ENCODE assay signal across 31 cellular contexts in the genomic region with DNA sequence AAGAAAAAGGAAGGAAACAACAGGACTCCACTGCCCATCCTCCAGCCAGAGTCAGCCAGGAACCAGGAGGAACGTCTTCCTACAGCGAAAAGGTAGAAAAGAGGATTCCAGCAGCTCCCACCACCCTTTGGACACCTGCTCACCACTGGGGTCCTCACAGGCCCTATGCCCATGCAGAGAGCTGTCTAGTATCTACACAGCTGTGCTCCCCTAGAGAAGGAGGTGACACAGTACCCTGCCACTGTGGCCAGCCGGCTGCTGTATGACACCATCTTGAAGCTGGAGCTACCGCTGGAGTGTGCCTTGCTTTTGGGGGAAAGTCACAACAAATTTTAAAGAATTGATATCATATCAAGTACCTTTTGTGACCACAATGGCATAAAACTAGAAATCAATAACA.
"Had no signal": no experiment of that assay in that cellular context is flagged by ENCODE, and none has a peak within 500 bp of the region (broad histone marks: within the 10 kb centered on the region; RNA-seq: fewer than 3 reads in every experiment).

No MANE protein-coding gene starts in this region.

- FAIRE-seq: endometrium, islet of Langerhans had no signal

- ATAC-seq: heart right ventricle; left cardiac atrium; lower lobe of right lung; right lobe of liver; stimulated activated naive CD8-positive, alpha-beta T cell treated with anti-CD3 and anti-CD28 coated beads, Interleukin-15, amount 100 ng/mL, for 72 hours had no signal

- DNase-seq: dermis blood vessel endothelial cell; effector memory CD4-positive, alpha-beta T cell; erythroblast; esophagus squamous epithelium; foreskin melanocyte; glutamatergic neuron; heart right ventricle; hippocampal formation; left cardiac atrium; left ventricle myocardium inferior; lower lobe of right lung; naive B cell; nucleus accumbens; ovary; right lobe of liver; stimulated activated CD4-positive, alpha-beta T cell treated with anti-CD3 and anti-CD28 coated beads, Interleukin-12 subunit alpha, Interleukin-12 subunit beta, amount 100 ng/mL, for 4 hours; stimulated activated CD4-positive, alpha-beta T cell treated with anti-CD3 and anti-CD28 coated beads, Interleukin-1b, Interleukin-23, amount 100 ng/mL, for 48 hours; stimulated activated CD4-positive, alpha-beta T cell treated with anti-CD3 and anti-CD28 coated beads, Interleukin-4, amount 100 ng/mL, for 1 hour; stimulated activated CD8-positive, alpha-beta memory T cell treated with anti-CD3 and anti-CD28 coated beads, Interleukin-4, amount 100 ng/mL, for 48 hours; stimulated activated naive CD4-positive, alpha-beta T cell; stimulated activated naive CD8-positive, alpha-beta T cell treated with anti-CD3 and anti-CD28 coated beads, Interleukin-15, amount 100 ng/mL, for 72 hours; transverse colon had no signal

- H3K36me3 ChIP-seq: esophagus squamous epithelium, heart right ventricle, left ventricle myocardium inferior, lower lobe of right lung, neural progenitor cell, ovary, right lobe of liver, suprapubic skin, transverse colon, vagina had no signal

- H3K27ac Mint-ChIP-seq: naive B cell; natural killer cell treated with Interleukin-12 subunit alpha and Interleukin-12 subunit beta and Interleukin-15 and Interleukin-18, amount 100 ng/mL, for 72 hours; neural progenitor cell; progenitor cell of endocrine pancreas; stimulated activated naive CD8-positive, alpha-beta T cell treated with anti-CD3 and anti-CD28 coated beads, Interleukin-15, amount 100 ng/mL, for 72 hours had no signal

- H3K9ac ChIP-seq: neural progenitor cell had no signal

- H3K27ac ChIP-seq: coronary artery, esophagus squamous epithelium, heart right ventricle, left ventricle myocardium inferior, lower lobe of right lung, neural progenitor cell, ovary, right lobe of liver, suprapubic skin, transverse colon, vagina had no signal

- H3K4me2 ChIP-seq: neural progenitor cell, smooth muscle cell had no signal

- H3K4me1 ChIP-seq: esophagus squamous epithelium, heart right ventricle, left ventricle myocardium inferior, lower lobe of right lung, neural progenitor cell, right lobe of liver, suprapubic skin, transverse colon, vagina had no signal

- H3K27me3 Mint-ChIP-seq: stimulated activated naive CD8-positive, alpha-beta T cell treated with anti-CD3 and anti-CD28 coated beads, Interleukin-15, amount 100 ng/mL, for 72 hours had no signal

- H3K9me3 Mint-ChIP-seq: naive B cell; natural killer cell treated with Interleukin-12 subunit alpha and Interleukin-12 subunit beta and Interleukin-15 and Interleukin-18, amount 100 ng/mL, for 72 hours; stimulated activated naive CD8-positive, alpha-beta T cell treated with anti-CD3 and anti-CD28 coated beads, Interleukin-15, amount 100 ng/mL, for 72 hours had no signal

- H3K9me3 ChIP-seq: esophagus squamous epithelium, left ventricle myocardium inferior, lower lobe of right lung, ovary, right lobe of liver, suprapubic skin, transverse colon, vagina had no signal

- H3K4me3 Mint-ChIP-seq: naive B cell; natural killer cell treated with Interleukin-12 subunit alpha and Interleukin-12 subunit beta and Interleukin-15 and Interleukin-18, amount 100 ng/mL, for 72 hours; neural progenitor cell; stimulated activated naive CD8-positive, alpha-beta T cell treated with anti-CD3 and anti-CD28 coated beads, Interleukin-15, amount 100 ng/mL, for 72 hours had no signal

- H3K4me3 ChIP-seq: coronary artery, esophagus squamous epithelium, heart right ventricle, left ventricle myocardium inferior, lower lobe of right lung, neural progenitor cell, ovary, right lobe of liver, smooth muscle cell, suprapubic skin, transverse colon, vagina had no signal

- H2AFZ ChIP-seq: neural progenitor cell had no signal

- H3K27me3 ChIP-seq: esophagus squamous epithelium, ovary, right lobe of liver, suprapubic skin, vagina had no signal

- H3K36me3 Mint-ChIP-seq: naive B cell; natural killer cell treated with Interleukin-12 subunit alpha and Interleukin-12 subunit beta and Interleukin-15 and Interleukin-18, amount 100 ng/mL, for 72 hours; neural progenitor cell had no signal
